ENCODE assay signal across 11 cellular contexts in genomic region chr3:141386080-141386594, GRCh38. TPM values are rescaled to one million over a fixed set of nuclear protein-coding genes. Genes with fewer than 3 reads are reported as not detected.
DNase-seq lines count a peak whose midpoint lies in the region; ATAC-seq and TF ChIP-seq lines count a peak whose summit lies in the region.
"Had no signal": no experiment of that assay in that cellular context is flagged by ENCODE, and none has a peak within 500 bp of the region (broad histone marks: within the 10 kb centered on the region; RNA-seq: fewer than 3 reads in every experiment).

No MANE protein-coding gene starts in this region.

- DNase-seq in activated T-cell treated with anti-CD3 and anti-CD28 coated beads, Interleukin-2, amount 50 U/mL, for 4 hours: no peak
- no peak for DNase-seq in activated T-cell treated with anti-CD3 and anti-CD28 coated beads for 4 hours
- no peak for DNase-seq in transverse colon
- DNase-seq in DMS79 treated with DMSO at 0.1 percent for 48 hours (lab: John Stamatoyannopoulos, UW): no peak
- DNase-seq in GOT3 (lab: John Stamatoyannopoulos, UW): no peak
- DNase-seq: activated naive CD8-positive, alpha-beta T cell treated with anti-CD3 and anti-CD28 coated beads for 36 hours; natural killer cell; NCI-H2107 had no signal

- WGBS in transverse colon (ENCODE audit: low coverage in 1 of 2), 2 donors: 63 to 77% methylated on average over 6 of the region's 6 CpGs

- H3K36me3 Mint-ChIP-seq in activated T-cell treated with anti-CD3 and anti-CD28 coated beads, Interleukin-2, amount 50 U/mL, for 4 hours (ENCODE audit: insufficient read depth): no peaks in the 10 kb centered on the region
- H3K36me3 Mint-ChIP-seq in activated T-helper 17 cell treated with anti-CD3 and anti-CD28 coated beads, Interleukin-2, amount 50 U/mL, for 72 hours (ENCODE audit: low read depth): peaks cover 10% of the 10 kb centered on the region
- H3K36me3 Mint-ChIP-seq: activated naive CD8-positive, alpha-beta T cell treated with anti-CD3 and anti-CD28 coated beads for 36 hours; natural killer cell had no signal

- H3K27me3 ChIP-seq in layer of hippocampus (ENCODE audit: control insufficient read depth, insufficient read depth, low read length) (no peaks in the 10 kb centered on the region), transverse colon (no peaks in the 10 kb centered on the region)

- H3K36me3 ChIP-seq in transverse colon: peaks cover 0 to 4% (median 0%) of the 10 kb centered on the region in 4 donors

- H3K4me1 ChIP-seq in transverse colon: peaks cover 0 to 13% (median 1%) of the 10 kb centered on the region in 4 donors

- no peak for TF ChIP-seq EP300 in transverse colon (IDR thresholded peaks at IDR 0.05; ENCODE audit: low read depth)

- no peak for TF ChIP-seq CTCF in transverse colon (IDR thresholded peaks at IDR 0.05)

- in situ Hi-C loops in transverse colon (cut with MboI; ENCODE audit: low pct_ligation_motif_present in 1 of 4, low pct_unique_long_range_greater_than_20kb in 1 of 4, low sequenced_read_pairs in 3 of 4): no loop called here

- H3K4me3 ChIP-seq in transverse colon: peak overlapping the region in 1 of 4 donors; percentile 23

- peak overlapping the region; percentile 68 for H3K4me3 Mint-ChIP-seq in activated T-cell treated with anti-CD3 and anti-CD28 coated beads, Interleukin-2, amount 50 U/mL, for 4 hours
- peak overlapping the region; percentile 83 for H3K4me3 Mint-ChIP-seq in activated T-helper 17 cell treated with anti-CD3 and anti-CD28 coated beads, Interleukin-2, amount 50 U/mL, for 72 hours
- H3K4me3 Mint-ChIP-seq: activated naive CD8-positive, alpha-beta T cell treated with anti-CD3 and anti-CD28 coated beads for 36 hours; natural killer cell had no signal

- peaks cover 9% of the 10 kb centered on the region for H3K4me1 Mint-ChIP-seq in activated T-cell treated with anti-CD3 and anti-CD28 coated beads, Interleukin-2, amount 50 U/mL, for 4 hours (ENCODE audit: low read depth)
- H3K4me1 Mint-ChIP-seq in activated T-helper 17 cell treated with anti-CD3 and anti-CD28 coated beads, Interleukin-2, amount 50 U/mL, for 72 hours: peaks cover 18% of the 10 kb centered on the region

- no peaks in the 10 kb centered on the region for H3K9me3 ChIP-seq in transverse colon

- H3K27ac ChIP-seq in layer of hippocampus (ENCODE audit: low read depth, low read length) (peak overlapping the region; percentile 64), transverse colon (peak overlapping the region; percentile 43 to 66 (median 57))

- H3K9me3 Mint-ChIP-seq in activated T-cell treated with anti-CD3 and anti-CD28 coated beads, Interleukin-2, amount 50 U/mL, for 4 hours: no peaks in the 10 kb centered on the region
- H3K9me3 Mint-ChIP-seq in activated T-helper 17 cell treated with anti-CD3 and anti-CD28 coated beads, Interleukin-2, amount 50 U/mL, for 72 hours: no peaks in the 10 kb centered on the region
- H3K9me3 Mint-ChIP-seq: activated naive CD8-positive, alpha-beta T cell treated with anti-CD3 and anti-CD28 coated beads for 36 hours; natural killer cell had no signal

- intact Hi-C loops in transverse colon (cut with DNase I; ENCODE audit: low total_unique reads): no loop called here

- no peak for ATAC-seq in activated T-cell treated with anti-CD3 and anti-CD28 coated beads, Interleukin-2, amount 50 U/mL, for 4 hours
- peak; percentile 47 for ATAC-seq in activated T-helper 17 cell treated with anti-CD3 and anti-CD28 coated beads, Interleukin-2, amount 50 U/mL, for 72 hours (replicated peaks)
- no peak for ATAC-seq in HG03520 (IDR thresholded peaks at IDR 0.05; ENCODE audit: unreplicated experiment)
- ATAC-seq: natural killer cell had no signal

- H3K27ac Mint-ChIP-seq in activated T-helper 17 cell treated with anti-CD3 and anti-CD28 coated beads, Interleukin-2, amount 50 U/mL, for 72 hours: peak overlapping the region; percentile 89
- H3K27ac Mint-ChIP-seq: activated naive CD8-positive, alpha-beta T cell treated with anti-CD3 and anti-CD28 coated beads for 36 hours; natural killer cell had no signal

- TF ChIP-seq POLR2A in transverse colon (IDR thresholded peaks at IDR 0.05): no peak

- no peaks in the 10 kb centered on the region for H3K27me3 Mint-ChIP-seq in activated T-cell treated with anti-CD3 and anti-CD28 coated beads, Interleukin-2, amount 50 U/mL, for 4 hours (ENCODE audit: low read depth)
- H3K27me3 Mint-ChIP-seq in activated T-helper 17 cell treated with anti-CD3 and anti-CD28 coated beads, Interleukin-2, amount 50 U/mL, for 72 hours: no peaks in the 10 kb centered on the region
- H3K27me3 Mint-ChIP-seq: activated naive CD8-positive, alpha-beta T cell treated with anti-CD3 and anti-CD28 coated beads for 36 hours had no signal

RNA-seq across cellular contexts. Expression of gene ZBTB38, which starts 17.8 kb away (rescaled TPM):
- 10 to 100 TPM; 15.4 to 22.5 (median 21.0) TPM for total RNA-seq in activated T-cell treated with anti-CD3 and anti-CD28 coated beads, Interleukin-2, amount 50 U/mL, for 4 hours
- 10 to 100 TPM; 33.3 to 45.6 TPM for total RNA-seq in activated T-helper 17 cell treated with anti-CD3 and anti-CD28 coated beads, Interleukin-2, amount 50 U/mL, for 72 hours
- total RNA-seq in transverse colon: 100 to 1,000 TPM in 3 of 4 donors, 10 to 100 TPM in 1; 71.8 to 182 (median 169) TPM
